13 cellular contexts compared by ENCODE assay signal in the genomic region with DNA sequence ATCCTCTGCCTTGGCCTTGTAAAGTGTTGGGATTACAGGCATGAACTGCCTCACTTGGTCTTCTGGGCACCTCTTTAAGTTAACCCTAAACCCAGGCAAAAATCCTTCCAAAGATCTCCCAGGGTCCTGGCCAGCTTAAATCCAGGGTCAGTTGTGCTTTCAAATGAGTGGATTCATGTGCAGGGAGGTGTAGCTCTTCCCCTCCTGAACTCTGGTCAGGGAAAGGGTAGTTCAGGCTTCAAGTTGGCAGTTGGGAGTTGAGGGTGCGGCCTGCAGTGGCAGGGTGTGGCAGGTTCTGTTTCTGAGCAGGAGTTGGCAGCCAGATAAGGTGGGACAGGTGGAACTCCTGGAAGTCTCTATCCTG.
DNase-seq lines count a peak whose midpoint lies in the region; ATAC-seq and TF ChIP-seq lines count a peak whose summit lies in the region.
"Had no signal": no experiment of that assay in that cellular context is flagged by ENCODE, and none has a peak within 500 bp of the region (broad histone marks: within the 10 kb centered on the region; RNA-seq: fewer than 3 reads in every experiment).

No MANE protein-coding gene starts in this region.

- H3K4me3 Mint-ChIP-seq in activated naive CD8-positive, alpha-beta T cell treated with anti-CD3 and anti-CD28 coated beads, Interleukin-2, amount 50 U/mL, for 24 hours, result peak overlapping the region; percentile 92
- peak overlapping the region; percentile 72 to 89 (median 83) for H3K4me3 Mint-ChIP-seq in nephron

- DNase-seq in HEK293T (ENCODE audit: extremely low spot score) (no peak), DMS153 treated with DMSO at 0.1 percent for 48 hours (lab: John Stamatoyannopoulos, UW; ENCODE audit: unreplicated experiment) (no peak), HuH-7.5 (ENCODE audit: low spot score) (no peak), NCI-H1092 (lab: John Stamatoyannopoulos, UW) (no peak), NOMO-1 treated with DMSO at 0.1 percent for 48 hours (lab: John Stamatoyannopoulos, UW; ENCODE audit: unreplicated experiment) (no peak)
- DNase-seq in activated naive CD8-positive, alpha-beta T cell treated with anti-CD3 and anti-CD28 coated beads, Interleukin-2, amount 50 U/mL, for 24 hours, result no peak
- DNase-seq: DMS79 treated with DMSO at 0.1 percent for 48 hours, lower lobe of right lung, NCI-H748 treated with DMSO at 0.1 percent for 48 hours, upper lobe of right lung had no signal

- H3K36me3 Mint-ChIP-seq in activated naive CD8-positive, alpha-beta T cell treated with anti-CD3 and anti-CD28 coated beads, Interleukin-2, amount 50 U/mL, for 24 hours (ENCODE audit: low read depth), result peaks cover 77% of the 10 kb centered on the region
- H3K36me3 Mint-ChIP-seq in nephron (ENCODE audit: low read depth), result peaks cover 72% of the 10 kb centered on the region

- CTCF ChIA-PET in HEK293T (lab: Yijun Ruan, JAX), result interaction anchor here (0.6 to 1.3 kb wide), 2 partner anchors 12 to 27 kb away, joined by 3 to 5 read pairs; no protein-coding TSS in a partner anchor

- H3K27ac Mint-ChIP-seq in activated naive CD8-positive, alpha-beta T cell treated with anti-CD3 and anti-CD28 coated beads, Interleukin-2, amount 50 U/mL, for 24 hours, result peak overlapping the region; percentile 86
- H3K27ac Mint-ChIP-seq in nephron, result peak overlapping the region in 1 of 3 experiments; percentile 57

- TF ChIP-seq CTCF in C4-2B (conservative IDR thresholded peaks at IDR 0.05) (no peak), nephron (IDR thresholded peaks at IDR 0.05; ENCODE audit: unreplicated experiment in 3 of 3) (no peak)

- peaks cover 3% of the 10 kb centered on the region for H3K27me3 Mint-ChIP-seq in activated naive CD8-positive, alpha-beta T cell treated with anti-CD3 and anti-CD28 coated beads, Interleukin-2, amount 50 U/mL, for 24 hours
- H3K27me3 Mint-ChIP-seq in nephron (ENCODE audit: low read depth), result peaks cover 3% of the 10 kb centered on the region

- ATAC-seq in activated naive CD8-positive, alpha-beta T cell treated with anti-CD3 and anti-CD28 coated beads, Interleukin-2, amount 50 U/mL, for 24 hours, result no peak

- H3K4me1 Mint-ChIP-seq in activated naive CD8-positive, alpha-beta T cell treated with anti-CD3 and anti-CD28 coated beads, Interleukin-2, amount 50 U/mL, for 24 hours, result peaks cover 48% of the 10 kb centered on the region
- H3K4me1 Mint-ChIP-seq in nephron, result peaks cover 32% of the 10 kb centered on the region

- H3K9me3 Mint-ChIP-seq in activated naive CD8-positive, alpha-beta T cell treated with anti-CD3 and anti-CD28 coated beads, Interleukin-2, amount 50 U/mL, for 24 hours, result no peaks in the 10 kb centered on the region
- no peaks in the 10 kb centered on the region for H3K9me3 Mint-ChIP-seq in nephron

- POLR2A ChIA-PET in HEK293T (lab: Yijun Ruan, JAX), result interaction anchor here (3.3 kb wide), 1 partner anchor 24 kb away, joined by 15 read pairs; a partner anchor contains a TSS

- H3K27ac ChIP-seq in C4-2B, result 0 out of 2 replicates have a peak overlapping the region, but pooled peaks have one; percentile 1
- H3K27ac ChIP-seq: KMS-11, lower lobe of right lung, upper lobe of right lung had no signal

TF ChIP-seq in HEK293T, 16 proteins besides CTCF, POLR2A, EP300 and RAD21:
- TF ChIP-seq BHLHE40 (IDR thresholded peaks at IDR 0.05; ENCODE audit: borderline replicate concordance) (no peak), HDGF (IDR thresholded peaks at IDR 0.05; ENCODE audit: borderline replicate concordance) (peak; percentile 88; the same call in 1 of the 2 replicates), SP1 (IDR thresholded peaks at IDR 0.05) (no peak)
TF ChIP-seq in HEK293T: peak in this region for 1.
